In the genomic region with DNA sequence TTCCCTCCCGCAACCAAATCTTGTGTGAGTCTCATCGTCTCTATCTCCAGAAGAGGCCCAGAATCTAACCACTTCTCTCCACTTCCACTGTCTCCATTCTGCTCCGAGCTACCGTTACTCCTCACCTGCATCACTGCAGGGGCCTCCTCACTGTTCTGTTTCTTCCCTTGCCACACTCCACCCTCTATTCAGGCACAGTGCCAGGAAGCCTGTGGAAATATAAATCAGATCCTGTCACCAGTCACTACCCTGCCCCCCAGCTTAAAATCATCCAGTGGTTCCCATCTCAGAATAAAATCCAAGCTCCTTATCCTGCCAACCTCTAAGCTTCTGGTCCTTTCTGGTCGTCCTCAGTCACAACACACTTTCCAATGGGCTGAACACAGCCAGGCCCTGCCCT, we compare ENCODE assay signal across 11 cellular contexts. TPM values are rescaled to one million over a fixed set of nuclear protein-coding genes. Genes with fewer than 3 reads are reported as not detected.
DNase-seq lines count a peak whose midpoint lies in the region; ATAC-seq, FAIRE-seq and TF ChIP-seq lines count a peak whose summit lies in the region.
"Had no signal": no experiment of that assay in that cellular context is flagged by ENCODE, and none has a peak within 500 bp of the region (broad histone marks: within the 10 kb centered on the region; RNA-seq: fewer than 3 reads in every experiment).

No MANE protein-coding gene starts in this region.

- peaks cover 8% of the 10 kb centered on the region; the same call in 1 of the 2 replicates for H3K9me3 ChIP-seq in AG04450 (ENCODE audit: control insufficient read depth, insufficient read depth, low read length)
- H3K9me3 ChIP-seq in astrocyte (ENCODE audit: insufficient read depth, low read depth, low read length): peaks cover 4% of the 10 kb centered on the region
- no peaks in the 10 kb centered on the region for H3K9me3 ChIP-seq in esophagus muscularis mucosa

- DNase-seq in AG04450 (ENCODE audit: low read depth, low spot score) (no peak), HFF-Myc (ENCODE audit: extremely low read depth, low read depth) (no peak), astrocyte (ENCODE audit: low read depth) (no peak), mesothelial cell of epicardium (ENCODE audit: low spot score in 2 of 2, unreplicated experiment in 2 of 2) (no peak), SK-N-DZ (ENCODE audit: low spot score) (no peak), midbrain (lab: John Stamatoyannopoulos, UW) (no peak), esophagus muscularis mucosa (ENCODE audit: extremely low spot score) (no peak)
- DNase-seq: effector CD8-positive, alpha-beta T cell had no signal

- H2AFZ ChIP-seq in astrocyte (ENCODE audit: low read depth, low read length): peak overlapping the region; percentile 100

- WGBS in esophagus muscularis mucosa: 87% methylated on average over 5 of the region's 5 CpGs

- no peak overlapping the region for H3K9ac ChIP-seq in astrocyte (ENCODE audit: low read length)

- H3K4me3 ChIP-seq in AG04450 (ENCODE audit: low read depth, low read length): peak overlapping the region; percentile 83; the same call in 1 of the 2 replicates
- H3K4me3 ChIP-seq in HFF-Myc (replicated peaks; ENCODE audit: low read depth, low read length): peak overlapping the region; percentile 68
- peak overlapping the region; percentile 74 for H3K4me3 ChIP-seq in astrocyte (ENCODE audit: insufficient read depth, low read depth, low read length)
- peak overlapping the region in 2 of 4 donors; percentile 67 to 74 for H3K4me3 ChIP-seq in esophagus muscularis mucosa

- FAIRE-seq in astrocyte (lab: Jason Lieb, UNC): no peak
- FAIRE-seq: RCC 7860 had no signal

- no peaks in the 10 kb centered on the region for H3K4me1 ChIP-seq in astrocyte (ENCODE audit: insufficient read depth, low read length)
- H3K4me1 ChIP-seq in esophagus muscularis mucosa: peaks cover 15 to 22% (median 20%) of the 10 kb centered on the region in 4 donors

- peaks cover 6% of the 10 kb centered on the region for H3K36me3 Mint-ChIP-seq in astrocyte (ENCODE audit: low read depth, unreplicated experiment)
- H3K36me3 Mint-ChIP-seq in mesothelial cell of epicardium: peaks cover 3% of the 10 kb centered on the region

- H4K20me1 ChIP-seq in astrocyte (ENCODE audit: insufficient read depth, low read length): no peaks in the 10 kb centered on the region

- ATAC-seq in HG03469 (IDR thresholded peaks at IDR 0.05; ENCODE audit: unreplicated experiment): no peak

- no peak for TF ChIP-seq CTCF in AG04450 (IDR thresholded peaks at IDR 0.05; ENCODE audit: low read depth, low read length)
- no peak for TF ChIP-seq CTCF in HFF-Myc (IDR thresholded peaks at IDR 0.05; ENCODE audit: low read depth, low read length, missing control alignments)
- no peak for TF ChIP-seq CTCF in astrocyte (IDR thresholded peaks at IDR 0.05; ENCODE audit: insufficient read depth, low read depth, low read length)
- TF ChIP-seq CTCF in mesothelial cell of epicardium (IDR thresholded peaks at IDR 0.05; ENCODE audit: unreplicated experiment): no peak
- TF ChIP-seq CTCF in esophagus muscularis mucosa (IDR thresholded peaks at IDR 0.05): no peak

- H3K79me2 ChIP-seq in astrocyte (ENCODE audit: insufficient read depth, low read length): no peaks in the 10 kb centered on the region

- H3K27ac Mint-ChIP-seq in astrocyte (ENCODE audit: unreplicated experiment) (no peak overlapping the region), mesothelial cell of epicardium (no peak overlapping the region)

- no peak overlapping the region for H3K27ac ChIP-seq in AG04450 (ENCODE audit: low read depth, low read length)
- H3K27ac ChIP-seq in astrocyte (ENCODE audit: low read depth, low read length): no peak overlapping the region
- no peak overlapping the region for H3K27ac ChIP-seq in esophagus muscularis mucosa (replicated peaks in 1 of 4)

- H3K36me3 ChIP-seq in astrocyte (ENCODE audit: insufficient read depth, low read length) (no peaks in the 10 kb centered on the region), esophagus muscularis mucosa (peaks cover 0 to 5% (median 0%) of the 10 kb centered on the region in 4 donors)

- H3K4me2 ChIP-seq in astrocyte (ENCODE audit: low read length): peak overlapping the region; percentile 96

- no peak for TF ChIP-seq POLR2A in esophagus muscularis mucosa (IDR thresholded peaks at IDR 0.05; ENCODE audit: low read depth)

- intact Hi-C loops in esophagus muscularis mucosa (cut with DNase I): loop anchor here (2.0 to 5.0 kb wide), 2 partner anchors 22 to 488 kb away; a partner anchor contains a TSS

- peaks cover 10% of the 10 kb centered on the region for H3K9me3 Mint-ChIP-seq in astrocyte (ENCODE audit: unreplicated experiment)
- H3K9me3 Mint-ChIP-seq in mesothelial cell of epicardium: peaks cover 12% of the 10 kb centered on the region

- TF ChIP-seq EP300 in esophagus muscularis mucosa (IDR thresholded peaks at IDR 0.05): no peak

- POLR2A ChIA-PET in AG04450 (lab: Yijun Ruan, JAX): no interaction called here

- peaks cover 4% of the 10 kb centered on the region for H3K27me3 Mint-ChIP-seq in astrocyte (ENCODE audit: low read depth, unreplicated experiment)
- peaks cover 7% of the 10 kb centered on the region for H3K27me3 Mint-ChIP-seq in mesothelial cell of epicardium (ENCODE audit: low read depth)

- H3K4me1 Mint-ChIP-seq in astrocyte (ENCODE audit: low read depth, unreplicated experiment): peaks cover 4% of the 10 kb centered on the region
- peaks cover 20% of the 10 kb centered on the region for H3K4me1 Mint-ChIP-seq in mesothelial cell of epicardium

- no peaks in the 10 kb centered on the region for H3K27me3 ChIP-seq in AG04450 (ENCODE audit: control insufficient read depth, insufficient read depth, low read length)
- peaks cover under 1% of the 10 kb centered on the region for H3K27me3 ChIP-seq in astrocyte (ENCODE audit: insufficient read depth, low read length)
- peaks cover 0 to 31% (median 0%) of the 10 kb centered on the region in 4 donors for H3K27me3 ChIP-seq in esophagus muscularis mucosa

- H3K4me3 Mint-ChIP-seq in astrocyte (ENCODE audit: unreplicated experiment) (peak overlapping the region; percentile 90), mesothelial cell of epicardium (peak overlapping the region; percentile 82)

- CTCF ChIA-PET in AG04450 (lab: Charles Lee): interaction anchor here (0.5 to 1.9 kb wide), 5 partner anchors 35 to 1039 kb away, joined by 3 to 8 read pairs (median 6); no protein-coding TSS in a partner anchor

RNA-seq across cellular contexts. Expression of a gene that starts 24.1 kb away (rescaled TPM):
- polyA plus RNA-seq in AG04450 (2011; rRNA removed): 4.8 and 6.4 TPM in 2 replicates
- polyA minus RNA-seq in AG04450 (2011; rRNA and poly(A)+ RNA removed): 10.3 and 14.0 TPM in 2 replicates
- total RNA-seq in astrocyte (14.3 and 15.1 TPM in 2 replicates), mesothelial cell of epicardium (12.2 to 15.2 TPM (median 13.5 TPM) in 3 replicates), esophagus muscularis mucosa (1 to 10 TPM; 3.6 to 5.8 (median 4.9) TPM)
- 2.9 and 5.4 TPM in 2 replicates for polyA plus RNA-seq in SK-N-DZ (2014; cell fraction: cytosol; rRNA removed)
- polyA plus RNA-seq in SK-N-DZ (2014; cell fraction: nucleus; rRNA removed): 3.5 and 5.9 TPM in 2 replicates

RNA-seq across cellular contexts. Expression of a gene that starts 35.0 kb away (rescaled TPM):
- polyA plus RNA-seq in AG04450 (2011; rRNA removed): not detected in 2 replicates
- polyA minus RNA-seq in AG04450 (2011; rRNA and poly(A)+ RNA removed): not detected in 2 replicates
- total RNA-seq in astrocyte: not detected in 2 replicates
- total RNA-seq in mesothelial cell of epicardium: not detected in 3 replicates
- not detected in 2 replicates for polyA plus RNA-seq in SK-N-DZ (2014; cell fraction: cytosol; rRNA removed)
- polyA plus RNA-seq in SK-N-DZ (2014; cell fraction: nucleus; rRNA removed): not detected in 2 replicates
- total RNA-seq in esophagus muscularis mucosa: 1 to 10 TPM in 2 of 4 donors, under 1 TPM in 2; 0.52 to 2.0 (median 1.00) TPM
- polyA plus RNA-seq: lung had no signal

RNA-seq across cellular contexts. Expression of a gene that starts 51.4 kb away (rescaled TPM):
- not detected in 2 replicates for polyA plus RNA-seq in AG04450 (2011; rRNA removed)
- polyA minus RNA-seq in AG04450 (2011; rRNA and poly(A)+ RNA removed): not detected in 2 replicates
- total RNA-seq in astrocyte (not detected in 2 replicates), mesothelial cell of epicardium (not detected in 3 replicates), esophagus muscularis mucosa (1 to 10 TPM in 3 of 4 donors, not detected in 1; 2.5 to 9.9 (median 5.0) TPM)
- polyA plus RNA-seq in SK-N-DZ (2014; cell fraction: cytosol; rRNA removed): not detected in 2 replicates
- not detected in 2 replicates for polyA plus RNA-seq in SK-N-DZ (2014; cell fraction: nucleus; rRNA removed)
